In the genomic region with DNA sequence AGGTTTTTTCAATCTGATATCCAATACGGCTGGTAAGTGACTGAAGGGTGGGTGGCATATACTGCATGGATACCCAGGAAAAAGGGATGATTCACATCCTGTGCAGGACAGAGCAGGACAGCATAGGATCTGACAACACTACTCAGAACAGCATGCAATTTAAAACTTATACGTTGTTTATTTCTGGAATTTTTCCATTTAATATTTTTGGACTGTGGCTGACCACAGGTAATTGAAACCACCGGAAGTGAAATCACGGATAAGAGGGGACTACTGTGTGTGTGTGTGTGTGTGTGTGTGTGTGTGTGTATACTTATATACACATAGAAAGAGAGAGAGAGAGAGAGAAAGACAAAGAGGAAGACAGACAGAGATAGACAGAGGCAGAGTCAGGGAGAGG, we compare ENCODE assay signal across 23 cellular contexts. TPM values are rescaled to one million over a fixed set of nuclear protein-coding genes. Genes with fewer than 3 reads are reported as not detected.
A peak's percentile ranks its signal among the peaks of the same experiment; 100 is the strongest.
DNase-seq lines count a peak whose midpoint lies in the region; ATAC-seq and TF ChIP-seq lines count a peak whose summit lies in the region.
"Had no signal": no experiment of that assay in that cellular context is flagged by ENCODE, and none has a peak within 500 bp of the region (broad histone marks: within the 10 kb centered on the region; RNA-seq: fewer than 3 reads in every experiment).

No MANE protein-coding gene starts in this region.

- no peaks in the 10 kb centered on the region for H3K36me3 ChIP-seq in RWPE2 (ENCODE audit: low read depth)
- no peaks in the 10 kb centered on the region for H3K36me3 ChIP-seq in smooth muscle cell (ENCODE audit: low read depth)
- H3K36me3 ChIP-seq in lower lobe of right lung = no peaks in the 10 kb centered on the region
- H3K36me3 ChIP-seq: transverse colon had no signal

- H3K4me1 Mint-ChIP-seq in natural killer cell = peaks cover 0 to 3% of the 10 kb centered on the region in 2 donors
- H3K4me1 Mint-ChIP-seq: CD14-positive monocyte had no signal

- DNase-seq in H4 (ENCODE audit: low spot score) (peak; percentile 80), RWPE2 (ENCODE audit: low spot score) (no peak), fibroblast of gingiva (ENCODE audit: low read depth) (peak; percentile 71), smooth muscle cell (lab: John Stamatoyannopoulos, UW; ENCODE audit: unreplicated experiment) (no peak), lower lobe of right lung (no peak), T-helper 2 cell (no peak), natural killer cell (no peak)
- DNase-seq: activated CD8-positive, alpha-beta memory T cell treated with anti-CD3 and anti-CD28 coated beads, Interleukin-2, amount 10 ng/mL, durations not matched to agents 7 days and 5 days; activated naive CD4-positive, alpha-beta T cell; body of pancreas; DMS79 treated with DMSO at 0.1 percent for 48 hours; head of caudate nucleus; NCI-H2081; NCI-H510A treated with DMSO at 0.1 percent for 48 hours; transverse colon had no signal

- no peak overlapping the region for H3K4me3 Mint-ChIP-seq in natural killer cell
- H3K4me3 Mint-ChIP-seq: activated CD8-positive, alpha-beta memory T cell treated with anti-CD3 and anti-CD28 coated beads, Interleukin-2, amount 10 ng/mL, durations not matched to agents 7 days and 5 days; CD14-positive monocyte; dendritic cell treated with granulocyte-macrophage colony-stimulating factor and Interleukin-4, amounts not matched to agents 40 ng/mL and 50 ng/mL, for 4 days; nephron; stimulated activated effector memory CD8-positive, alpha-beta T cell treated with anti-CD3 and anti-CD28 coated beads, Interleukin-12 subunit alpha, Interleukin-12 subunit beta, amount 100 ng/mL, for 72 hours had no signal

- no peaks in the 10 kb centered on the region for H3K27me3 ChIP-seq in RWPE2 (ENCODE audit: insufficient read depth, poor library complexity, severe bottlenecking)
- H3K27me3 ChIP-seq in smooth muscle cell (ENCODE audit: low read depth) = no peaks in the 10 kb centered on the region
- H3K27me3 ChIP-seq in lower lobe of right lung (ENCODE audit: low read depth) = no peaks in the 10 kb centered on the region
- H3K27me3 ChIP-seq: body of pancreas, transverse colon had no signal

- ATAC-seq in RWPE2 (ENCODE audit: low read depth) (peak; percentile 87), lower lobe of right lung (no peak), natural killer cell (no peak)
- ATAC-seq: activated CD8-positive, alpha-beta memory T cell treated with anti-CD3 and anti-CD28 coated beads, Interleukin-2, amount 10 ng/mL, durations not matched to agents 7 days and 5 days; body of pancreas; stimulated activated effector memory CD8-positive, alpha-beta T cell treated with anti-CD3 and anti-CD28 coated beads, Interleukin-12 subunit alpha, Interleukin-12 subunit beta, amount 100 ng/mL, for 72 hours had no signal

- H3K4me1 ChIP-seq in RWPE2 (ENCODE audit: insufficient read depth, poor library complexity, severe bottlenecking) (peaks cover 14% of the 10 kb centered on the region), smooth muscle cell (ENCODE audit: low read depth) (no peaks in the 10 kb centered on the region), lower lobe of right lung (no peaks in the 10 kb centered on the region)
- H3K4me1 ChIP-seq: body of pancreas, transverse colon had no signal

- no peak for TF ChIP-seq CTCF in RWPE2 (IDR thresholded peaks at IDR 0.05; ENCODE audit: poor library complexity, severe bottlenecking)
- TF ChIP-seq CTCF in smooth muscle cell (IDR thresholded peaks at IDR 0.05; ENCODE audit: borderline replicate concordance, insufficient read depth, poor library complexity, severe bottlenecking) = no peak
- TF ChIP-seq CTCF in lower lobe of right lung (IDR thresholded peaks at IDR 0.05) = no peak
- no peak for TF ChIP-seq CTCF in natural killer cell (IDR thresholded peaks at IDR 0.05)

- intact Hi-C loops in lower lobe of right lung (cut with DNase I) = no loop called here
- intact Hi-C loops in natural killer cell (cut with micrococcal nuclease) = no loop called here

- no peak overlapping the region for H3K27ac Mint-ChIP-seq in natural killer cell
- H3K27ac Mint-ChIP-seq: activated CD8-positive, alpha-beta memory T cell treated with anti-CD3 and anti-CD28 coated beads, Interleukin-2, amount 10 ng/mL, durations not matched to agents 7 days and 5 days; CD14-positive monocyte; dendritic cell treated with granulocyte-macrophage colony-stimulating factor and Interleukin-4, amounts not matched to agents 40 ng/mL and 50 ng/mL, for 4 days; nephron; progenitor cell of endocrine pancreas; stimulated activated effector memory CD8-positive, alpha-beta T cell treated with anti-CD3 and anti-CD28 coated beads, Interleukin-12 subunit alpha, Interleukin-12 subunit beta, amount 100 ng/mL, for 72 hours had no signal

- H3K4me2 ChIP-seq in smooth muscle cell = peak overlapping the region; percentile 40

- no peaks in the 10 kb centered on the region for H3F3A ChIP-seq in smooth muscle cell (ENCODE audit: low read depth)

- H3K79me2 ChIP-seq in smooth muscle cell (ENCODE audit: low read depth) = no peaks in the 10 kb centered on the region

- no peaks in the 10 kb centered on the region for H3K36me3 Mint-ChIP-seq in natural killer cell
- H3K36me3 Mint-ChIP-seq: activated CD8-positive, alpha-beta memory T cell treated with anti-CD3 and anti-CD28 coated beads, Interleukin-2, amount 10 ng/mL, durations not matched to agents 7 days and 5 days; CD14-positive monocyte; stimulated activated effector memory CD8-positive, alpha-beta T cell treated with anti-CD3 and anti-CD28 coated beads, Interleukin-12 subunit alpha, Interleukin-12 subunit beta, amount 100 ng/mL, for 72 hours had no signal

- peaks cover 2 to 4% of the 10 kb centered on the region in 2 donors for H3K9me3 Mint-ChIP-seq in natural killer cell
- H3K9me3 Mint-ChIP-seq: dendritic cell treated with granulocyte-macrophage colony-stimulating factor and Interleukin-4, amounts not matched to agents 40 ng/mL and 50 ng/mL, for 4 days; nephron; stimulated activated effector memory CD8-positive, alpha-beta T cell treated with anti-CD3 and anti-CD28 coated beads, Interleukin-12 subunit alpha, Interleukin-12 subunit beta, amount 100 ng/mL, for 72 hours had no signal

- WGBS in smooth muscle cell (ENCODE audit: low lambda C conversion rate) = 26% methylated on average over 4 of the region's 4 CpGs

- H3K4me3 ChIP-seq in RWPE2 (ENCODE audit: severe bottlenecking) (no peak overlapping the region), smooth muscle cell (no peak overlapping the region), lower lobe of right lung (no peak overlapping the region)
- H3K4me3 ChIP-seq: body of pancreas, transverse colon had no signal

- H2AFZ ChIP-seq in smooth muscle cell (ENCODE audit: low read depth) = peak overlapping the region; percentile 45

- no peaks in the 10 kb centered on the region for H3K27me3 Mint-ChIP-seq in natural killer cell (ENCODE audit: low read depth in 2 of 2)
- H3K27me3 Mint-ChIP-seq: activated CD8-positive, alpha-beta memory T cell treated with anti-CD3 and anti-CD28 coated beads, Interleukin-2, amount 10 ng/mL, durations not matched to agents 7 days and 5 days; dendritic cell treated with granulocyte-macrophage colony-stimulating factor and Interleukin-4, amounts not matched to agents 40 ng/mL and 50 ng/mL, for 4 days; progenitor cell of endocrine pancreas had no signal

- H4K20me1 ChIP-seq in smooth muscle cell (ENCODE audit: low read depth) = no peaks in the 10 kb centered on the region

- H3K9me3 ChIP-seq in RWPE2 (ENCODE audit: severe bottlenecking) = no peaks in the 10 kb centered on the region
- no peaks in the 10 kb centered on the region for H3K9me3 ChIP-seq in smooth muscle cell (replicated peaks; ENCODE audit: low read depth)
- H3K9me3 ChIP-seq in lower lobe of right lung = no peaks in the 10 kb centered on the region
- H3K9me3 ChIP-seq: body of pancreas, transverse colon had no signal

- H3K27ac ChIP-seq in RWPE2 (ENCODE audit: poor library complexity, severe bottlenecking) (no peak overlapping the region), smooth muscle cell (ENCODE audit: low read depth) (peak overlapping the region; percentile 2), lower lobe of right lung (no peak overlapping the region)
- H3K27ac ChIP-seq: body of pancreas, epithelial cell of prostate, transverse colon had no signal

- no peak overlapping the region for H3K9ac ChIP-seq in smooth muscle cell (ENCODE audit: low read depth)

RNA-seq across cellular contexts. Expression of gene ERICH3, which starts 23.0 kb away (rescaled TPM):
- 0.29 TPM in 1 of 2 replicates, not detected in the other for total RNA-seq in H4 (2014; rRNA removed; shearing (Covaris generic))
- total RNA-seq in smooth muscle cell = not detected in 2 replicates
- not detected in 2 replicates for polyA plus RNA-seq in smooth muscle cell
- total RNA-seq in lower lobe of right lung = 8.1 TPM
- total RNA-seq in natural killer cell = 1 to 10 TPM in 1 of 3 donors, under 1 TPM in 2; 0.64 to 1.0 (median 0.68) TPM
- total RNA-seq: lung microvascular endothelial cell, SK-MEL-5 had no signal
- polyA plus RNA-seq: CD14-positive monocyte had no signal

Comparison
In these comparisons a context has a peak if more than half of its experiments do, and no peak if none do; other contexts are left out.
1. DNase-seq: peak in H4 (single experiment) and fibroblast of gingiva (single experiment); none in RWPE2 (single experiment), smooth muscle cell (single experiment), lower lobe of right lung (single experiment), T-helper 2 cell (0 of 5) and natural killer cell (single experiment).